9 cellular contexts compared by ENCODE assay signal in the genomic region with DNA sequence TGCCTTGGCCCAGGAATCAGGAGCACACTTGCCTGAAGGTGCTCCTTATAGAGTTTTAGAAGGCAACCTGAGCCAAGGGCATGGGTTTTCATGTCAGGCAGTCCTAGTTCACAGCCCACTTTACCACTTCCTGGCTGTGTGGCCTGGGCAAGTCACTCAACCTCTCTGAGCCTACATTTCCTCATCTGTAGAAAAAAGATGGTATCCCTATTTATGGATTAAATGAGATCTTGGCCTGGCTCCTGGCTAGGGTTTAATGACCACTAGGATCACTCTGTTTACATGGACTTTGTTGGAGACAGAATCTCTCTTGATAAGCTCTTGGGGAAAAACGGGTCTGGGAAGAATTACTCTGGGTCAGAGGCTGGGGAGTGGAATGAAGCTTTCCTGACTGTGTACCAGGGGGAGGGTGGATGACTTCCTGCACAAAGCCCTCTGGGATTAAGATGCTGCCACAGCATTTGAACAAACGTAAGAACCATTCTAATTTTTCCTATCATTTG. TPM values are rescaled to one million over a fixed set of nuclear protein-coding genes. Genes with fewer than 3 reads are reported as not detected.
DNase-seq lines count a peak whose midpoint lies in the region; ATAC-seq and TF ChIP-seq lines count a peak whose summit lies in the region.
"Had no signal": no experiment of that assay in that cellular context is flagged by ENCODE, and none has a peak within 500 bp of the region (broad histone marks: within the 10 kb centered on the region; RNA-seq: fewer than 3 reads in every experiment).

No MANE protein-coding gene starts in this region.

- H3K9me3 ChIP-seq in SK-N-SH (no peaks in the 10 kb centered on the region), hepatocyte (ENCODE audit: low read depth) (no peaks in the 10 kb centered on the region), stomach (no peaks in the 10 kb centered on the region)

- H3K4me3 Mint-ChIP-seq in activated T-helper 2 cell treated with anti-CD3 and anti-CD28 coated beads, Interferon-gamma antibody, Interleukin-2, Interleukin-4, amounts not matched to agents 10 μg/mL and 5 μg/mL and 100 μg/mL, durations not matched to agents 14 hours and 24 hours and 36 hours (ENCODE audit: low read depth) = peak overlapping the region; percentile 97

- no peak for TF ChIP-seq EP300 in SK-N-SH (IDR thresholded peaks at IDR 0.05; ENCODE audit: borderline replicate concordance in 1 of 2, low read depth in 1 of 2, low read length in 1 of 2)
- no peak for TF ChIP-seq EP300 in stomach (IDR thresholded peaks at IDR 0.05)

- 78% methylated on average over 2 of the region's 2 CpGs for WGBS in SK-N-SH (ENCODE audit: low lambda C conversion rate)
- WGBS in hepatocyte (ENCODE audit: low lambda C conversion rate, missing lambda C conversion rate) = 25% methylated on average over 2 of the region's 2 CpGs
- 11 to 47% (median 34%) methylated on average over 2 of the region's 2 CpGs for WGBS in stomach, 5 donors

- TF ChIP-seq RAD21 in SK-N-SH (IDR thresholded peaks at IDR 0.05; ENCODE audit: low read length) = no peak

- peaks cover 71% of the 10 kb centered on the region for H3F3A ChIP-seq in SK-N-SH (replicated peaks; ENCODE audit: insufficient read depth)

- peak overlapping the region; percentile 88 for H3K4me2 ChIP-seq in SK-N-SH
- peak overlapping the region; percentile 82 for H3K4me2 ChIP-seq in hepatocyte

- CTCF ChIA-PET in SK-N-SH (lab: Yijun Ruan, JAX) = interaction anchor here (0.9 to 1.8 kb wide), 2 partner anchors 10 to 91 kb away, joined by 4 to 8 read pairs; no protein-coding TSS in a partner anchor

- intact Hi-C loops in activated T-helper 2 cell treated with anti-CD3 and anti-CD28 coated beads, Interferon-gamma antibody, Interleukin-2, Interleukin-4, amounts not matched to agents 10 μg/mL and 5 μg/mL and 100 μg/mL, durations not matched to agents 14 hours and 24 hours and 36 hours (cut with micrococcal nuclease) = loop anchor here (1.0 to 10.0 kb wide), 6 partner anchors 33 to 690 kb away; partner anchors contain the start of genes MT1G, MT1H, NUDT21 and OGFOD1
- intact Hi-C loops in stomach (cut with DNase I; ENCODE audit: low total_unique reads) = no loop called here

- no peaks in the 10 kb centered on the region for H3K36me3 ChIP-seq in SK-N-SH (replicated peaks in 1 of 2; ENCODE audit: control insufficient read depth in 1 of 2, insufficient read depth in 2 of 2, low read length in 1 of 2)
- no peaks in the 10 kb centered on the region for H3K36me3 ChIP-seq in hepatocyte (replicated peaks; ENCODE audit: insufficient read depth, low read depth)
- H3K36me3 ChIP-seq in stomach = no peaks in the 10 kb centered on the region

- DNase-seq in SK-N-SH = no peak
- no peak for DNase-seq in activated T-helper 2 cell treated with anti-CD3 and anti-CD28 coated beads, Interferon-gamma antibody, Interleukin-2, Interleukin-4, amounts not matched to agents 10 μg/mL and 5 μg/mL and 100 μg/mL, durations not matched to agents 14 hours and 24 hours and 36 hours (ENCODE audit: low spot score)
- peak; percentile 41 for DNase-seq in hepatocyte (ENCODE audit: low spot score)
- DNase-seq in stomach = no peak
- DNase-seq in NCI-H2029 (lab: John Stamatoyannopoulos, UW) = no peak
- DNase-seq: NCI-H1417 treated with DMSO at 0.1 percent for 48 hours had no signal

- no peak for ATAC-seq in SK-N-SH treated with all-trans-retinoic acid at 6 μM for 48 hours
- ATAC-seq in HG03354 (IDR thresholded peaks at IDR 0.05; ENCODE audit: poor library complexity, severe bottlenecking, unreplicated experiment) = no peak
- ATAC-seq in GM21360 (IDR thresholded peaks at IDR 0.05; ENCODE audit: unreplicated experiment) = no peak

- H3K4me1 ChIP-seq in SK-N-SH (ENCODE audit: control insufficient read depth in 1 of 2, insufficient read depth in 2 of 2, low read depth in 1 of 2, low read length in 1 of 2) (peaks cover 46 to 56% of the 10 kb centered on the region in 2 experiments; a peak in 3 of 4 replicates), hepatocyte (ENCODE audit: insufficient read depth) (peaks cover 26% of the 10 kb centered on the region), stomach (peaks cover 35 to 69% (median 52%) of the 10 kb centered on the region in 4 donors)

- H3K9me2 ChIP-seq in SK-N-SH (no peaks in the 10 kb centered on the region), hepatocyte (replicated peaks; ENCODE audit: insufficient read depth) (no peaks in the 10 kb centered on the region)

- H3K27me3 ChIP-seq in SK-N-SH (ENCODE audit: insufficient read depth) (no peaks in the 10 kb centered on the region), hepatocyte (peaks cover 4% of the 10 kb centered on the region), stomach (no peaks in the 10 kb centered on the region)

- peak overlapping the region; percentile 77 to 96 for H3K27ac ChIP-seq in SK-N-SH (ENCODE audit: low read depth in 2 of 2, low read length in 1 of 2)
- peak overlapping the region; percentile 12 for H3K27ac ChIP-seq in hepatocyte
- peak overlapping the region; percentile 85 to 96 (median 92) for H3K27ac ChIP-seq in stomach

- peaks cover 16% of the 10 kb centered on the region for H3K36me3 Mint-ChIP-seq in activated T-helper 2 cell treated with anti-CD3 and anti-CD28 coated beads, Interferon-gamma antibody, Interleukin-2, Interleukin-4, amounts not matched to agents 10 μg/mL and 5 μg/mL and 100 μg/mL, durations not matched to agents 14 hours and 24 hours and 36 hours (ENCODE audit: low read depth)

- H3K4me3 ChIP-seq in SK-N-SH (ENCODE audit: low read depth in 2 of 2, low read length in 1 of 2) (peak overlapping the region in 1 of 2 experiments; percentile 94; a peak in 2 of 4 replicates), hepatocyte (no peak overlapping the region), stomach (peak overlapping the region in 3 of 4 donors; percentile 58 to 78 (median 65))

- H3K27ac Mint-ChIP-seq in activated T-helper 2 cell treated with anti-CD3 and anti-CD28 coated beads, Interferon-gamma antibody, Interleukin-2, Interleukin-4, amounts not matched to agents 10 μg/mL and 5 μg/mL and 100 μg/mL, durations not matched to agents 14 hours and 24 hours and 36 hours = peak overlapping the region; percentile 99

- TF ChIP-seq CTCF in SK-N-SH (IDR thresholded peaks at IDR 0.05) (no peak), hepatocyte (IDR thresholded peaks at IDR 0.05; ENCODE audit: poor library complexity) (no peak), stomach (IDR thresholded peaks at IDR 0.05) (no peak)

- POLR2A ChIA-PET in SK-N-SH (lab: Yijun Ruan, JAX) = interaction anchor here (1.5 kb wide), 1 partner anchor 72 kb away, joined by 6 read pairs; the partner anchor contains the start of gene MT1X

- peaks cover 30% of the 10 kb centered on the region for H3K79me2 ChIP-seq in SK-N-SH (ENCODE audit: insufficient read depth)
- no peaks in the 10 kb centered on the region for H3K79me2 ChIP-seq in hepatocyte

- TF ChIP-seq POLR2A in stomach (IDR thresholded peaks at IDR 0.05) = no peak

- peaks cover 75% of the 10 kb centered on the region for H3K4me1 Mint-ChIP-seq in activated T-helper 2 cell treated with anti-CD3 and anti-CD28 coated beads, Interferon-gamma antibody, Interleukin-2, Interleukin-4, amounts not matched to agents 10 μg/mL and 5 μg/mL and 100 μg/mL, durations not matched to agents 14 hours and 24 hours and 36 hours (ENCODE audit: low read depth)

- H4K20me1 ChIP-seq in SK-N-SH (ENCODE audit: insufficient read depth) = no peaks in the 10 kb centered on the region; the same call in 1 of the 2 replicates
- H4K20me1 ChIP-seq in hepatocyte (ENCODE audit: insufficient read depth, poor library complexity, severe bottlenecking) = no peaks in the 10 kb centered on the region

- H3K27me3 Mint-ChIP-seq in activated T-helper 2 cell treated with anti-CD3 and anti-CD28 coated beads, Interferon-gamma antibody, Interleukin-2, Interleukin-4, amounts not matched to agents 10 μg/mL and 5 μg/mL and 100 μg/mL, durations not matched to agents 14 hours and 24 hours and 36 hours (ENCODE audit: low read depth) = no peaks in the 10 kb centered on the region

- H2AFZ ChIP-seq in SK-N-SH (ENCODE audit: low read depth) (no peak overlapping the region), hepatocyte (no peak overlapping the region)

- H3K9ac ChIP-seq in SK-N-SH = peak overlapping the region; percentile 90

- no peaks in the 10 kb centered on the region for H3K9me3 Mint-ChIP-seq in activated T-helper 2 cell treated with anti-CD3 and anti-CD28 coated beads, Interferon-gamma antibody, Interleukin-2, Interleukin-4, amounts not matched to agents 10 μg/mL and 5 μg/mL and 100 μg/mL, durations not matched to agents 14 hours and 24 hours and 36 hours

RNA-seq across cellular contexts. Expression of gene MT2A, which starts 2.3 kb away (rescaled TPM):
- 79.9 and 133 TPM in 2 replicates for polyA plus RNA-seq in SK-N-SH (2012; rRNA removed)
- 69.0 and 90.2 TPM in 2 replicates for polyA plus RNA-seq in SK-N-SH (2012; cell fraction: cytosol; rRNA removed)
- polyA plus RNA-seq in SK-N-SH (2012; cell fraction: nucleus; rRNA removed) = 67.8 and 133 TPM in 2 replicates
- total RNA-seq in activated T-helper 2 cell treated with anti-CD3 and anti-CD28 coated beads, Interferon-gamma antibody, Interleukin-2, Interleukin-4, amounts not matched to agents 10 μg/mL and 5 μg/mL and 100 μg/mL, durations not matched to agents 14 hours and 24 hours and 36 hours = 827 and 878 TPM in 2 replicates
- total RNA-seq in hepatocyte = 64.9 and 70.3 TPM in 2 replicates
- 914 and 1,143 TPM in 2 replicates for polyA plus RNA-seq in hepatocyte
- 100 to 1,000 TPM in 3 of 5 donors, 10 to 100 TPM in 2; 38.8 to 291 (median 111) TPM for total RNA-seq in stomach
- polyA plus RNA-seq in stomach = 1,000 to 10,000 TPM in 2 of 3 donors, 100 to 1,000 TPM in 1; 949 to 1,839 (median 1,778) TPM

RNA-seq across cellular contexts. Expression of gene MT1E, which starts 14.9 kb away (rescaled TPM):
- polyA plus RNA-seq in SK-N-SH (2012; rRNA removed) (106 and 205 TPM in 2 replicates), hepatocyte (105 and 121 TPM in 2 replicates), stomach (1,000 to 10,000 TPM in 2 of 3 donors, 100 to 1,000 TPM in 1; 445 to 1,956 (median 1,098) TPM)
- 94.6 and 121 TPM in 2 replicates for polyA plus RNA-seq in SK-N-SH (2012; cell fraction: cytosol; rRNA removed)
- polyA plus RNA-seq in SK-N-SH (2012; cell fraction: nucleus; rRNA removed) = 52.0 and 151 TPM in 2 replicates
- total RNA-seq in activated T-helper 2 cell treated with anti-CD3 and anti-CD28 coated beads, Interferon-gamma antibody, Interleukin-2, Interleukin-4, amounts not matched to agents 10 μg/mL and 5 μg/mL and 100 μg/mL, durations not matched to agents 14 hours and 24 hours and 36 hours = 181 and 184 TPM in 2 replicates
- total RNA-seq in hepatocyte (42.3 and 65.5 TPM in 2 replicates), stomach (100 to 1,000 TPM in 4 of 5 donors, 10 to 100 TPM in 1; 16.1 to 704 (median 292) TPM)

RNA-seq across cellular contexts. Expression of gene MT3, which starts 21.3 kb away (rescaled TPM):
- polyA plus RNA-seq in SK-N-SH (2012; rRNA removed) (0.43 TPM in 1 of 2 replicates, not detected in the other), hepatocyte (not detected in 2 replicates), stomach (1 to 10 TPM; 3.1 to 5.0 (median 4.9) TPM)
- 0.08 and 0.12 TPM in 2 replicates for polyA plus RNA-seq in SK-N-SH (2012; cell fraction: cytosol; rRNA removed)
- polyA plus RNA-seq in SK-N-SH (2012; cell fraction: nucleus; rRNA removed) = 0.22 TPM in 1 of 2 replicates, not detected in the other
- total RNA-seq in activated T-helper 2 cell treated with anti-CD3 and anti-CD28 coated beads, Interferon-gamma antibody, Interleukin-2, Interleukin-4, amounts not matched to agents 10 μg/mL and 5 μg/mL and 100 μg/mL, durations not matched to agents 14 hours and 24 hours and 36 hours = 7.5 and 7.9 TPM in 2 replicates
- total RNA-seq in hepatocyte (not detected in 2 replicates), stomach (1 to 10 TPM in 1 of 5 donors, not detected in 4; 2.2 TPM)

RNA-seq across cellular contexts. Expression of gene MT1M, which starts 21.8 kb away (rescaled TPM):
- polyA plus RNA-seq in SK-N-SH (2012; rRNA removed) (0.45 and 1.3 TPM in 2 replicates), hepatocyte (0.26 TPM in 1 of 2 replicates, not detected in the other), stomach (100 to 1,000 TPM; 135 to 155 (median 138) TPM)
- polyA plus RNA-seq in SK-N-SH (2012; cell fraction: cytosol; rRNA removed) = 0.49 and 0.51 TPM in 2 replicates
- polyA plus RNA-seq in SK-N-SH (2012; cell fraction: nucleus; rRNA removed) = 0.15 TPM in 2 replicates
- total RNA-seq in activated T-helper 2 cell treated with anti-CD3 and anti-CD28 coated beads, Interferon-gamma antibody, Interleukin-2, Interleukin-4, amounts not matched to agents 10 μg/mL and 5 μg/mL and 100 μg/mL, durations not matched to agents 14 hours and 24 hours and 36 hours = not detected in 2 replicates
- total RNA-seq in hepatocyte (0.60 TPM in 1 of 2 replicates, not detected in the other), stomach (10 to 100 TPM in 3 of 5 donors, 1 to 10 TPM in 1, not detected in 1; 5.2 to 57.4 (median 25.3) TPM)

RNA-seq across cellular contexts. Expression of gene MT1A, which starts 27.8 kb away (rescaled TPM):
- polyA plus RNA-seq in SK-N-SH (2012; rRNA removed) = 3.5 and 5.4 TPM in 2 replicates
- 1.4 and 3.6 TPM in 2 replicates for polyA plus RNA-seq in SK-N-SH (2012; cell fraction: cytosol; rRNA removed)
- polyA plus RNA-seq in SK-N-SH (2012; cell fraction: nucleus; rRNA removed) = 0.64 and 1.3 TPM in 2 replicates
- 7.6 and 8.3 TPM in 2 replicates for total RNA-seq in activated T-helper 2 cell treated with anti-CD3 and anti-CD28 coated beads, Interferon-gamma antibody, Interleukin-2, Interleukin-4, amounts not matched to agents 10 μg/mL and 5 μg/mL and 100 μg/mL, durations not matched to agents 14 hours and 24 hours and 36 hours
- not detected in 2 replicates for total RNA-seq in hepatocyte
- 1.9 and 2.7 TPM in 2 replicates for polyA plus RNA-seq in hepatocyte
- total RNA-seq in stomach = 10 to 100 TPM in 2 of 5 donors, 1 to 10 TPM in 2, not detected in 1; 3.3 to 56.7 (median 25.5) TPM
- 100 to 1,000 TPM; 117 to 185 (median 169) TPM for polyA plus RNA-seq in stomach

Comparison
In these comparisons a context has a peak if more than half of its experiments do, and no peak if none do; other contexts are left out.
1. H3K27ac ChIP-seq: peak in every context shown above with its lines; median percentile 92 in stomach; 86 in SK-N-SH; 12 in hepatocyte.